In genomic region chr15:101651753-101652097, GRCh38 we compare ENCODE assay signal across 8 cellular contexts. TPM values are rescaled to one million over a fixed set of nuclear protein-coding genes. Genes with fewer than 3 reads are reported as not detected.
DNase-seq lines count a peak whose midpoint lies in the region; ATAC-seq and TF ChIP-seq lines count a peak whose summit lies in the region.

No MANE protein-coding gene starts in this region.

- H3K4me1 Mint-ChIP-seq in activated CD4-positive, alpha-beta T cell treated with anti-CD3 and anti-CD28 coated beads for 36 hours, result peaks cover 44% of the 10 kb centered on the region
- H3K4me1 Mint-ChIP-seq in type B pancreatic cell (ENCODE audit: unreplicated experiment), result peaks cover 12% of the 10 kb centered on the region

- peak; percentile 56 for ATAC-seq in activated CD4-positive, alpha-beta T cell treated with anti-CD3 and anti-CD28 coated beads for 36 hours
- ATAC-seq in HG02885 (IDR thresholded peaks at IDR 0.05; ENCODE audit: poor library complexity, unreplicated experiment), result peak; percentile 56
- peak; percentile 55 for ATAC-seq in PC-3

- H3K36me3 Mint-ChIP-seq in activated CD4-positive, alpha-beta T cell treated with anti-CD3 and anti-CD28 coated beads for 36 hours (ENCODE audit: low read depth), result peaks cover 31% of the 10 kb centered on the region
- H3K36me3 Mint-ChIP-seq in type B pancreatic cell, result peaks cover 3% of the 10 kb centered on the region

- POLR2A ChIA-PET in activated CD4-positive, alpha-beta T cell treated with anti-CD3 and anti-CD28 coated beads for 36 hours (lab: Charles Lee), result interaction anchor here (0.5 to 0.7 kb wide), 2 partner anchors 358 to 367 kb away, joined by 3 read pairs; no protein-coding TSS in a partner anchor
- POLR2A ChIA-PET in PC-3 (lab: Charles Lee; ENCODE audit: unreplicated experiment), result no interaction called here

- H3K27ac ChIP-seq in PC-3 (ENCODE audit: low read length) (peak overlapping the region; percentile 77), cingulate gyrus (ENCODE audit: low read depth, low read length) (peak overlapping the region; percentile 94)

- no peaks in the 10 kb centered on the region for H3K9me3 ChIP-seq in PC-3 (ENCODE audit: low read length)

- H3K9ac ChIP-seq in PC-3 (ENCODE audit: low read length), result peak overlapping the region; percentile 87

- H3K9me2 ChIP-seq in PC-3 (replicated peaks; ENCODE audit: low read length), result no peaks in the 10 kb centered on the region

- H3K27me3 ChIP-seq in PC-3 (ENCODE audit: low read length), result no peaks in the 10 kb centered on the region

- H3K9me3 Mint-ChIP-seq in activated CD4-positive, alpha-beta T cell treated with anti-CD3 and anti-CD28 coated beads for 36 hours (ENCODE audit: low read depth), result no peaks in the 10 kb centered on the region
- H3K9me3 Mint-ChIP-seq in type B pancreatic cell, result no peaks in the 10 kb centered on the region

- peak overlapping the region; percentile 97 for H2AFZ ChIP-seq in PC-3 (ENCODE audit: low read length)

- TF ChIP-seq CTCF in PC-3 (conservative IDR thresholded peaks at IDR 0.05; ENCODE audit: low read depth, low read length) (no peak), type B pancreatic cell (conservative IDR thresholded peaks at IDR 0.05) (no peak)

- no peak for DNase-seq in activated CD4-positive, alpha-beta T cell treated with anti-CD3 and anti-CD28 coated beads for 36 hours
- no peak for DNase-seq in activated CD4-positive, alpha-beta T cell treated with anti-CD3 and anti-CD28 coated beads, Interleukin-2, amount 50 U/mL, for 1 hour
- DNase-seq in PC-3, result peak; percentile 31
- DNase-seq in medulla oblongata (ENCODE audit: extremely low spot score), result peak; percentile 50
- DNase-seq in type B pancreatic cell (ENCODE audit: extremely low spot score, unreplicated experiment), result no peak
- no peak for DNase-seq in NCI-H1694 (lab: John Stamatoyannopoulos, UW)

- BruUV-seq in PC-3 (replicated peaks; lab: Mats Ljungman, UMichigan), result no TSS peak

- H3K36me3 ChIP-seq in PC-3 (ENCODE audit: low read depth, low read length), result peaks cover 5% of the 10 kb centered on the region; the same call in 1 of the 2 replicates

- H3K27me3 Mint-ChIP-seq in activated CD4-positive, alpha-beta T cell treated with anti-CD3 and anti-CD28 coated beads for 36 hours, result no peaks in the 10 kb centered on the region
- no peaks in the 10 kb centered on the region for H3K27me3 Mint-ChIP-seq in type B pancreatic cell

- H3K79me2 ChIP-seq in PC-3 (ENCODE audit: low read length), result peaks cover 40% of the 10 kb centered on the region

- peaks cover 24% of the 10 kb centered on the region for H3K4me1 ChIP-seq in PC-3 (ENCODE audit: insufficient read depth, low read length)

- peak overlapping the region; percentile 98 for H3K4me2 ChIP-seq in PC-3 (ENCODE audit: low read length)

- no peaks in the 10 kb centered on the region for H3F3A ChIP-seq in PC-3 (ENCODE audit: low read length, unreplicated experiment)

- peak overlapping the region; percentile 91 for H3K4me3 Mint-ChIP-seq in activated CD4-positive, alpha-beta T cell treated with anti-CD3 and anti-CD28 coated beads for 36 hours
- H3K4me3 Mint-ChIP-seq in type B pancreatic cell, result peak overlapping the region; percentile 86

- CTCF ChIA-PET in activated CD4-positive, alpha-beta T cell treated with anti-CD3 and anti-CD28 coated beads for 36 hours (lab: Charles Lee), result interaction anchor here (0.8 to 1.7 kb wide), 4 partner anchors 10 to 355 kb away, joined by 3 to 12 read pairs (median 3); no protein-coding TSS in a partner anchor
- CTCF ChIA-PET in PC-3 (lab: Charles Lee), result interaction anchor here (0.6 kb wide), 1 partner anchor 146 kb away, joined by 3 read pairs; no protein-coding TSS in a partner anchor

- peak overlapping the region; percentile 97 for H3K4me3 ChIP-seq in PC-3 (ENCODE audit: low read length)

- peak overlapping the region; percentile 97 for H3K27ac Mint-ChIP-seq in activated CD4-positive, alpha-beta T cell treated with anti-CD3 and anti-CD28 coated beads for 36 hours
- H3K27ac Mint-ChIP-seq in type B pancreatic cell, result peak overlapping the region; percentile 84

- intact Hi-C loops in activated CD4-positive, alpha-beta T cell treated with anti-CD3 and anti-CD28 coated beads for 36 hours (cut with DNase I, micrococcal nuclease), result loop anchor here (1.0 to 5.0 kb wide), 10 partner anchors 71 to 1054 kb away; partner anchors contain the start of genes SELENOS (in 1 of the 2), SNRPA1 (in 1 of the 2) and TARS3 (in 1 of the 2)
- intact Hi-C loops in PC-3 (cut with micrococcal nuclease), result no loop called here

- H4K20me1 ChIP-seq in PC-3 (ENCODE audit: low read length), result peaks cover 10% of the 10 kb centered on the region

RNA-seq across cellular contexts. Expression of gene TM2D3, which starts 0.5 kb away (rescaled TPM):
- total RNA-seq in activated CD4-positive, alpha-beta T cell treated with anti-CD3 and anti-CD28 coated beads for 36 hours, result 10 to 100 TPM; 34.3 to 35.9 TPM
- total RNA-seq in PC-3 (2014; rRNA removed) (18.4 and 23.3 TPM in 2 replicates), type B pancreatic cell (ENCODE audit: low replicate concordance) (35.7 and 50.0 TPM in 2 replicates)

Comparison
In these comparisons a context has a peak if more than half of its experiments do, and no peak if none do; other contexts are left out.
1. DNase-seq: peak in PC-3 (single experiment) and medulla oblongata (single experiment); none in activated CD4-positive, alpha-beta T cell treated with anti-CD3 and anti-CD28 coated beads for 36 hours (single experiment), activated CD4-positive, alpha-beta T cell treated with anti-CD3 and anti-CD28 coated beads, Interleukin-2, amount 50 U/mL, for 1 hour (single experiment), type B pancreatic cell (single experiment) and NCI-H1694 (single experiment).
2. Peak in every context shown above with its lines, with median percentiles within 50 percentile points of each other: ATAC-seq.